25 cellular contexts compared by ENCODE assay signal in the genomic region with DNA sequence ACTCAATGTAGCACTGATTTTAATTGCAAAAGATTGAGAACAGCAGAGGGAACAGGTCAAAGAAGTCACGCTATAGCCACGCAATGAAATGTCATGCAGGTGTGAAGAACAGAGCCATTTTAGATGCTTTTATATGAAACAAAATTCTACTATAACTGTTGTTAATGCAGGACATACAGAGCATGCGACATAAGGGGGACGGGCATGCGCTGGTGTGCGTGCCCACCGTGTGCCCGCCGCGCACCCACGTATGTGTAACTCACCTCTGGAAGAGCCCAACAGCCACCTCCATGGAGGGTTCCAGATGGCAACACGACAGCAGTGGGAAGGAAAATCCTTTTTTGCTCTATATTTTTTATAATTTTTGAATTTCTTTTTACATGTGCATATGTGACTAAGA.
"Had no signal": no experiment of that assay in that cellular context is flagged by ENCODE, and none has a peak within 500 bp of the region (broad histone marks: within the 10 kb centered on the region; RNA-seq: fewer than 3 reads in every experiment).

No MANE protein-coding gene starts in this region.

- H3K27ac ChIP-seq: left ventricle myocardium inferior, neural progenitor cell, neutrophil, parathyroid adenoma, psoas muscle, right lobe of liver, stomach, testis, thyroid gland, transverse colon, upper lobe of right lung had no signal

- H3K27me3 Mint-ChIP-seq: memory B cell; naive B cell; stimulated activated naive B cell treated with anti-CD40 and anti-IgM and Interleukin-4, amounts not matched to agents 10 μg/mL and 1 μg/mL and 100 μg/mL, for 72 hours had no signal

- H3K4me3 ChIP-seq: left ventricle myocardium inferior, neural progenitor cell, psoas muscle, right lobe of liver, smooth muscle cell, stomach, testis, thyroid gland, transverse colon, upper lobe of right lung had no signal

- H3K36me3 Mint-ChIP-seq: memory B cell; mesothelial cell of epicardium; naive B cell; natural killer cell; neural progenitor cell; stimulated activated naive B cell treated with anti-CD40 and anti-IgM and Interleukin-4, amounts not matched to agents 10 μg/mL and 1 μg/mL and 100 μg/mL, for 72 hours had no signal

- H3K9me3 ChIP-seq: neutrophil, psoas muscle, right lobe of liver, testis, thyroid gland, transverse colon, upper lobe of right lung had no signal

- H3K27me3 ChIP-seq: neural progenitor cell, neutrophil, right lobe of liver, stomach, testis, thyroid gland, transverse colon, upper lobe of right lung had no signal

- ATAC-seq: left colon; natural killer cell; psoas muscle; right lobe of liver; stimulated activated naive B cell treated with anti-CD40 and anti-IgM and Interleukin-4, amounts not matched to agents 10 μg/mL and 1 μg/mL and 100 μg/mL, for 72 hours; stimulated activated naive CD8-positive, alpha-beta T cell treated with anti-CD3 and anti-CD28 coated beads, Interleukin-15, Interleukin-2, amounts not matched to agents 100 U/mL and 50 U/mL, for 24 hours; upper lobe of right lung had no signal

- H3K4me1 ChIP-seq: left ventricle myocardium inferior, neural progenitor cell, parathyroid adenoma, psoas muscle, right lobe of liver, stomach, testis, thyroid gland, transverse colon, upper lobe of right lung had no signal

- H3K4me2 ChIP-seq: neural progenitor cell, smooth muscle cell had no signal

- H3K27ac Mint-ChIP-seq: memory B cell; mesothelial cell of epicardium; naive B cell; natural killer cell; nephron progenitor cell; neural progenitor cell; stimulated activated naive B cell treated with anti-CD40 and anti-IgM and Interleukin-4, amounts not matched to agents 10 μg/mL and 1 μg/mL and 100 μg/mL, for 72 hours had no signal

- H3K4me3 Mint-ChIP-seq: memory B cell; mesothelial cell of epicardium; naive B cell; natural killer cell; nephron progenitor cell; neural progenitor cell; stimulated activated naive B cell treated with anti-CD40 and anti-IgM and Interleukin-4, amounts not matched to agents 10 μg/mL and 1 μg/mL and 100 μg/mL, for 72 hours had no signal

- H3K4me1 Mint-ChIP-seq: memory B cell; mesothelial cell of epicardium; natural killer cell; neural progenitor cell; stimulated activated naive B cell treated with anti-CD40 and anti-IgM and Interleukin-4, amounts not matched to agents 10 μg/mL and 1 μg/mL and 100 μg/mL, for 72 hours had no signal

- H2AFZ ChIP-seq: neural progenitor cell, parathyroid adenoma had no signal

- H3K36me3 ChIP-seq: left ventricle myocardium inferior, neural progenitor cell, neutrophil, right lobe of liver, stomach, thyroid gland, transverse colon, upper lobe of right lung had no signal

- H3K9ac ChIP-seq: neural progenitor cell, parathyroid adenoma had no signal

- DNase-seq: hippocampal formation; kidney; left colon; left ventricle myocardium inferior; naive B cell; natural killer cell; nephron progenitor cell; occipital lobe; psoas muscle; right lobe of liver; stimulated activated CD4-positive, alpha-beta T cell treated with anti-CD3 and anti-CD28 coated beads, Interleukin-1b, Interleukin-23, amount 100 ng/mL, for 48 hours; stimulated activated CD4-positive, alpha-beta T cell treated with anti-CD3 and anti-CD28 coated beads, Interleukin-2, amount 100 ng/mL, for 48 hours; stimulated activated naive B cell treated with anti-CD40 and anti-IgM and Interleukin-4, amounts not matched to agents 10 μg/mL and 1 μg/mL and 100 μg/mL, for 72 hours; stimulated activated naive CD8-positive, alpha-beta T cell treated with anti-CD3 and anti-CD28 coated beads, Interleukin-15, Interleukin-2, amounts not matched to agents 100 U/mL and 50 U/mL, for 24 hours; stomach; testis; thyroid gland; transverse colon; upper lobe of right lung had no signal

- H3K9me3 Mint-ChIP-seq: memory B cell, nephron progenitor cell, neural progenitor cell had no signal
